In genomic region chr5:1594336-1595106, GRCh38 we compare ENCODE assay signal across 1 cellular context.
TF ChIP-seq lines count a peak whose summit lies in the region.

No MANE protein-coding gene starts in this region.

TF ChIP-seq in HepG2, 621 proteins besides CTCF, POLR2A, EP300 and RAD21 (continued from another document and continues in another):
- TF ChIP-seq, protein P1, sequence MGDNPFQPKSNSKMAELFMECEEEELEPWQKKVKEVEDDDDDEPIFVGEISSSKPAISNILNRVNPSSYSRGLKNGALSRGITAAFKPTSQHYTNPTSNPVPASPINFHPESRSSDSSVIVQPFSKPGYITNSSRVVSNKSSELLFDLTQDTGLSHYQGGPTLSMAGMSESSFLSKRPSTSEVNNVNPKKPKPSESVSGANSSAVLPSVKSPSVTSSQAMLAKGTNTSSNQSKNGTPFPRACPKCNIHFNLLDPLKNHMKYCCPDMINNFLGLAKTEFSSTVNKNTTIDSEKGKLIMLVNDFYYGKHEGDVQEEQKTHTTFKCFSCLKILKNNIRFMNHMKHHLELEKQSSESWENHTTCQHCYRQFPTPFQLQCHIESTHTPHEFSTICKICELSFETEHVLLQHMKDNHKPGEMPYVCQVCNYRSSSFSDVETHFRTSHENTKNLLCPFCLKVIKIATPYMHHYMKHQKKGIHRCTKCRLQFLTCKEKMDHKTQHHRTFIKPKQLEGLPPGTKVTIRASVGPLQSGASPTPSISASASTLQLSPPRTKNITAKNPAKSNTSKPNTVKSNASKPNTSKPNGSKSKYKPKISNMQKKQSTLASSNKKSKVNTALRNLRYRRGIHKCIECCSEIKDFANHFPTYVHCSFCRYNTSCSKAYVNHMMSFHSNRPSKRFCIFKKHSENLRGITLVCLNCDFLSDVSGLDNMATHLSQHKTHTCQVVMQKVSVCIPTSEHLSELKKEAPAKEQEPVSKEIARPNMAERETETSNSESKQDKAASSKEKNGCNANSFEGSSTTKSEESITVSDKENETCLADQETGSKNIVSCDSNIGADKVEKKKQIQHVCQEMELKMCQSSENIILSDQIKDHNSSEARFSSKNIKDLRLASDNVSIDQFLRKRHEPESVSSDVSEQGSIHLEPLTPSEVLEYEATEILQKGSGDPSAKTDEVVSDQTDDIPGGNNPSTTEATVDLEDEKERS (CRISPR knock-in tag; IDR thresholded peaks at IDR 0.05), result peak; percentile 39; the same call in 1 of the 2 replicates
- no peak for TF ChIP-seq NR2F6 (IDR thresholded peaks at IDR 0.05)
- peak; percentile 81 for TF ChIP-seq NR2F6 (CRISPR knock-in tag; IDR thresholded peaks at IDR 0.05)
- TF ChIP-seq BCL6 (CRISPR knock-in tag; IDR thresholded peaks at IDR 0.05), result peak; percentile 19; the same call in 1 of the 2 replicates
- TF ChIP-seq SOX6 (IDR thresholded peaks at IDR 0.05), result no peak
- peak; percentile 39; the same call in 1 of the 2 replicates for TF ChIP-seq SOX6 (CRISPR knock-in tag; IDR thresholded peaks at IDR 0.05)
- no peak for TF ChIP-seq FOSL1 (CRISPR knock-in tag; IDR thresholded peaks at IDR 0.05; ENCODE audit: borderline replicate concordance)
- TF ChIP-seq ZNF263 (CRISPR knock-in tag; IDR thresholded peaks at IDR 0.05), result no peak; the same call in 1 of the 2 replicates
- TF ChIP-seq ZNF253 (CRISPR knock-in tag; IDR thresholded peaks at IDR 0.05; ENCODE audit: borderline replicate concordance), result no peak
- TF ChIP-seq, protein P2, sequence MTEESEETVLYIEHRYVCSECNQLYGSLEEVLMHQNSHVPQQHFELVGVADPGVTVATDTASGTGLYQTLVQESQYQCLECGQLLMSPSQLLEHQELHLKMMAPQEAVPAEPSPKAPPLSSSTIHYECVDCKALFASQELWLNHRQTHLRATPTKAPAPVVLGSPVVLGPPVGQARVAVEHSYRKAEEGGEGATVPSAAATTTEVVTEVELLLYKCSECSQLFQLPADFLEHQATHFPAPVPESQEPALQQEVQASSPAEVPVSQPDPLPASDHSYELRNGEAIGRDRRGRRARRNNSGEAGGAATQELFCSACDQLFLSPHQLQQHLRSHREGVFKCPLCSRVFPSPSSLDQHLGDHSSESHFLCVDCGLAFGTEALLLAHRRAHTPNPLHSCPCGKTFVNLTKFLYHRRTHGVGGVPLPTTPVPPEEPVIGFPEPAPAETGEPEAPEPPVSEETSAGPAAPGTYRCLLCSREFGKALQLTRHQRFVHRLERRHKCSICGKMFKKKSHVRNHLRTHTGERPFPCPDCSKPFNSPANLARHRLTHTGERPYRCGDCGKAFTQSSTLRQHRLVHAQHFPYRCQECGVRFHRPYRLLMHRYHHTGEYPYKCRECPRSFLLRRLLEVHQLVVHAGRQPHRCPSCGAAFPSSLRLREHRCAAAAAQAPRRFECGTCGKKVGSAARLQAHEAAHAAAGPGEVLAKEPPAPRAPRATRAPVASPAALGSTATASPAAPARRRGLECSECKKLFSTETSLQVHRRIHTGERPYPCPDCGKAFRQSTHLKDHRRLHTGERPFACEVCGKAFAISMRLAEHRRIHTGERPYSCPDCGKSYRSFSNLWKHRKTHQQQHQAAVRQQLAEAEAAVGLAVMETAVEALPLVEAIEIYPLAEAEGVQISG (CRISPR knock-in tag; IDR thresholded peaks at IDR 0.05), result peak; percentile 85
- TF ChIP-seq NCOA5 (CRISPR knock-in tag; IDR thresholded peaks at IDR 0.05), result no peak
- TF ChIP-seq ZNF44 (CRISPR knock-in tag; IDR thresholded peaks at IDR 0.05), result no peak
- TF ChIP-seq MAFK (conservative IDR thresholded peaks at IDR 0.05 in 1 of 2, IDR thresholded peaks at IDR 0.05 in 1 of 2; ENCODE audit: low read length in 2 of 2), result no peak
- no peak for TF ChIP-seq TCF7L2 (IDR thresholded peaks at IDR 0.05; ENCODE audit: low read depth, low read length)
- peak; percentile 55; the same call in 1 of the 2 replicates for TF ChIP-seq DR1 (CRISPR knock-in tag; IDR thresholded peaks at IDR 0.05)
- no peak for TF ChIP-seq NFKBIZ (CRISPR knock-in tag; IDR thresholded peaks at IDR 0.05)
- TF ChIP-seq, protein P3, sequence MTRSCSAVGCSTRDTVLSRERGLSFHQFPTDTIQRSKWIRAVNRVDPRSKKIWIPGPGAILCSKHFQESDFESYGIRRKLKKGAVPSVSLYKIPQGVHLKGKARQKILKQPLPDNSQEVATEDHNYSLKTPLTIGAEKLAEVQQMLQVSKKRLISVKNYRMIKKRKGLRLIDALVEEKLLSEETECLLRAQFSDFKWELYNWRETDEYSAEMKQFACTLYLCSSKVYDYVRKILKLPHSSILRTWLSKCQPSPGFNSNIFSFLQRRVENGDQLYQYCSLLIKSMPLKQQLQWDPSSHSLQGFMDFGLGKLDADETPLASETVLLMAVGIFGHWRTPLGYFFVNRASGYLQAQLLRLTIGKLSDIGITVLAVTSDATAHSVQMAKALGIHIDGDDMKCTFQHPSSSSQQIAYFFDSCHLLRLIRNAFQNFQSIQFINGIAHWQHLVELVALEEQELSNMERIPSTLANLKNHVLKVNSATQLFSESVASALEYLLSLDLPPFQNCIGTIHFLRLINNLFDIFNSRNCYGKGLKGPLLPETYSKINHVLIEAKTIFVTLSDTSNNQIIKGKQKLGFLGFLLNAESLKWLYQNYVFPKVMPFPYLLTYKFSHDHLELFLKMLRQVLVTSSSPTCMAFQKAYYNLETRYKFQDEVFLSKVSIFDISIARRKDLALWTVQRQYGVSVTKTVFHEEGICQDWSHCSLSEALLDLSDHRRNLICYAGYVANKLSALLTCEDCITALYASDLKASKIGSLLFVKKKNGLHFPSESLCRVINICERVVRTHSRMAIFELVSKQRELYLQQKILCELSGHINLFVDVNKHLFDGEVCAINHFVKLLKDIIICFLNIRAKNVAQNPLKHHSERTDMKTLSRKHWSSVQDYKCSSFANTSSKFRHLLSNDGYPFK (CRISPR knock-in tag; IDR thresholded peaks at IDR 0.05; ENCODE audit: borderline replicate concordance), result peak; percentile 55; the same call in 1 of the 2 replicates
- TF ChIP-seq, protein P4, sequence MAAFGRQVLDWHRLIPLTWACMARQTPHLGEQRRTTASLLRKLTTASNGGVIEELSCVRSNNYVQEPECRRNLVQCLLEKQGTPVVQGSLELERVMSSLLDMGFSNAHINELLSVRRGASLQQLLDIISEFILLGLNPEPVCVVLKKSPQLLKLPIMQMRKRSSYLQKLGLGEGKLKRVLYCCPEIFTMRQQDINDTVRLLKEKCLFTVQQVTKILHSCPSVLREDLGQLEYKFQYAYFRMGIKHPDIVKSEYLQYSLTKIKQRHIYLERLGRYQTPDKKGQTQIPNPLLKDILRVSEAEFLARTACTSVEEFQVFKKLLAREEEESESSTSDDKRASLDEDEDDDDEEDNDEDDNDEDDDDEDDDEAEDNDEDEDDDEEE (CRISPR knock-in tag; IDR thresholded peaks at IDR 0.05), result no peak; the same call in 1 of the 2 replicates
- no peak for TF ChIP-seq CBX2 (IDR thresholded peaks at IDR 0.05; ENCODE audit: low read depth, low read length)
- TF ChIP-seq CBX2 (CRISPR knock-in tag; IDR thresholded peaks at IDR 0.05; ENCODE audit: low read depth), result no peak
- TF ChIP-seq, protein P5, sequence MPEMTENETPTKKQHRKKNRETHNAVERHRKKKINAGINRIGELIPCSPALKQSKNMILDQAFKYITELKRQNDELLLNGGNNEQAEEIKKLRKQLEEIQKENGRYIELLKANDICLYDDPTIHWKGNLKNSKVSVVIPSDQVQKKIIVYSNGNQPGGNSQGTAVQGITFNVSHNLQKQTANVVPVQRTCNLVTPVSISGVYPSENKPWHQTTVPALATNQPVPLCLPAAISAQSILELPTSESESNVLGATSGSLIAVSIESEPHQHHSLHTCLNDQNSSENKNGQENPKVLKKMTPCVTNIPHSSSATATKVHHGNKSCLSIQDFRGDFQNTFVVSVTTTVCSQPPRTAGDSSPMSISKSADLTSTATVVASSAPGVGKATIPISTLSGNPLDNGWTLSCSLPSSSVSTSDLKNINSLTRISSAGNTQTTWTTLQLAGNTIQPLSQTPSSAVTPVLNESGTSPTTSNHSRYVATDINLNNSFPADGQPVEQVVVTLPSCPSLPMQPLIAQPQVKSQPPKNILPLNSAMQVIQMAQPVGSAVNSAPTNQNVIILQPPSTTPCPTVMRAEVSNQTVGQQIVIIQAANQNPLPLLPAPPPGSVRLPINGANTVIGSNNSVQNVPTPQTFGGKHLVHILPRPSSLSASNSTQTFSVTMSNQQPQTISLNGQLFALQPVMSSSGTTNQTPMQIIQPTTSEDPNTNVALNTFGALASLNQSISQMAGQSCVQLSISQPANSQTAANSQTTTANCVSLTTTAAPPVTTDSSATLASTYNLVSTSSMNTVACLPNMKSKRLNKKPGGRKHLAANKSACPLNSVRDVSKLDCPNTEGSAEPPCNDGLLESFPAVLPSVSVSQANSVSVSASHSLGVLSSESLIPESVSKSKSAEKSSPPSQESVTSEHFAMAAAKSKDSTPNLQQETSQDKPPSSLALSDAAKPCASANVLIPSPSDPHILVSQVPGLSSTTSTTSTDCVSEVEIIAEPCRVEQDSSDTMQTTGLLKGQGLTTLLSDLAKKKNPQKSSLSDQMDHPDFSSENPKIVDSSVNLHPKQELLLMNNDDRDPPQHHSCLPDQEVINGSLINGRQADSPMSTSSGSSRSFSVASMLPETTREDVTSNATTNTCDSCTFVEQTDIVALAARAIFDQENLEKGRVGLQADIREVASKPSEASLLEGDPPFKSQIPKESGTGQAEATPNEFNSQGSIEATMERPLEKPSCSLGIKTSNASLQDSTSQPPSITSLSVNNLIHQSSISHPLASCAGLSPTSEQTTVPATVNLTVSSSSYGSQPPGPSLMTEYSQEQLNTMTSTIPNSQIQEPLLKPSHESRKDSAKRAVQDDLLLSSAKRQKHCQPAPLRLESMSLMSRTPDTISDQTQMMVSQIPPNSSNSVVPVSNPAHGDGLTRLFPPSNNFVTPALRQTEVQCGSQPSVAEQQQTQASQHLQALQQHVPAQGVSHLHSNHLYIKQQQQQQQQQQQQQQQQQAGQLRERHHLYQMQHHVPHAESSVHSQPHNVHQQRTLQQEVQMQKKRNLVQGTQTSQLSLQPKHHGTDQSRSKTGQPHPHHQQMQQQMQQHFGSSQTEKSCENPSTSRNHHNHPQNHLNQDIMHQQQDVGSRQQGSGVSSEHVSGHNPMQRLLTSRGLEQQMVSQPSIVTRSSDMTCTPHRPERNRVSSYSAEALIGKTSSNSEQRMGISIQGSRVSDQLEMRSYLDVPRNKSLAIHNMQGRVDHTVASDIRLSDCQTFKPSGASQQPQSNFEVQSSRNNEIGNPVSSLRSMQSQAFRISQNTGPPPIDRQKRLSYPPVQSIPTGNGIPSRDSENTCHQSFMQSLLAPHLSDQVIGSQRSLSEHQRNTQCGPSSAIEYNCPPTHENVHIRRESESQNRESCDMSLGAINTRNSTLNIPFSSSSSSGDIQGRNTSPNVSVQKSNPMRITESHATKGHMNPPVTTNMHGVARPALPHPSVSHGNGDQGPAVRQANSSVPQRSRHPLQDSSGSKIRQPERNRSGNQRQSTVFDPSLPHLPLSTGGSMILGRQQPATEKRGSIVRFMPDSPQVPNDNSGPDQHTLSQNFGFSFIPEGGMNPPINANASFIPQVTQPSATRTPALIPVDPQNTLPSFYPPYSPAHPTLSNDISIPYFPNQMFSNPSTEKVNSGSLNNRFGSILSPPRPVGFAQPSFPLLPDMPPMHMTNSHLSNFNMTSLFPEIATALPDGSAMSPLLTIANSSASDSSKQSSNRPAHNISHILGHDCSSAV (CRISPR knock-in tag; IDR thresholded peaks at IDR 0.05; ENCODE audit: borderline replicate concordance), result no peak
- no peak for TF ChIP-seq NCOR1 (IDR thresholded peaks at IDR 0.05; ENCODE audit: borderline replicate concordance, low read length)
- TF ChIP-seq PBX2 (CRISPR knock-in tag; IDR thresholded peaks at IDR 0.05), result no peak
- no peak for TF ChIP-seq MEIS1 (CRISPR knock-in tag; IDR thresholded peaks at IDR 0.05; ENCODE audit: borderline replicate concordance)
- TF ChIP-seq, protein P6, sequence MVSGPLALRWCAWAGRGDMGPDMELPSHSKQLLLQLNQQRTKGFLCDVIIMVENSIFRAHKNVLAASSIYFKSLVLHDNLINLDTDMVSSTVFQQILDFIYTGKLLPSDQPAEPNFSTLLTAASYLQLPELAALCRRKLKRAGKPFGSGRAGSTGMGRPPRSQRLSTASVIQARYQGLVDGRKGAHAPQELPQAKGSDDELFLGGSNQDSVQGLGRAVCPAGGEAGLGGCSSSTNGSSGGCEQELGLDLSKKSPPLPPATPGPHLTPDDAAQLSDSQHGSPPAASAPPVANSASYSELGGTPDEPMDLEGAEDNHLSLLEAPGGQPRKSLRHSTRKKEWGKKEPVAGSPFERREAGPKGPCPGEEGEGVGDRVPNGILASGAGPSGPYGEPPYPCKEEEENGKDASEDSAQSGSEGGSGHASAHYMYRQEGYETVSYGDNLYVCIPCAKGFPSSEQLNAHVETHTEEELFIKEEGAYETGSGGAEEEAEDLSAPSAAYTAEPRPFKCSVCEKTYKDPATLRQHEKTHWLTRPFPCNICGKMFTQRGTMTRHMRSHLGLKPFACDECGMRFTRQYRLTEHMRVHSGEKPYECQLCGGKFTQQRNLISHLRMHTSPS (CRISPR knock-in tag; IDR thresholded peaks at IDR 0.05; ENCODE audit: low read depth), result no peak
- TF ChIP-seq CHCHD3 (CRISPR knock-in tag; IDR thresholded peaks at IDR 0.05), result no peak
- 0 out of 2 replicates have a peak, but pooled peaks have one; percentile 34 for TF ChIP-seq ZFP36L1 (CRISPR knock-in tag; IDR thresholded peaks at IDR 0.05)
- no peak for TF ChIP-seq ZNF33B (CRISPR knock-in tag; IDR thresholded peaks at IDR 0.05)
- peak; percentile 75; the same call in 1 of the 2 replicates for TF ChIP-seq MAX (IDR thresholded peaks at IDR 0.05)
- 0 out of 2 replicates have a peak, but pooled peaks have one; percentile 30 for TF ChIP-seq ZNF296 (CRISPR knock-in tag; conservative IDR thresholded peaks at IDR 0.05)
- TF ChIP-seq ZNF33A (CRISPR knock-in tag; IDR thresholded peaks at IDR 0.05; ENCODE audit: borderline replicate concordance), result no peak
- TF ChIP-seq RAD51 (IDR thresholded peaks at IDR 0.05; ENCODE audit: borderline replicate concordance), result no peak
- no peak for TF ChIP-seq BHLHE40 (IDR thresholded peaks at IDR 0.05; ENCODE audit: low read length)
- TF ChIP-seq SP1 (IDR thresholded peaks at IDR 0.05), result no peak
- peak; percentile 63; the same call in 1 of the 2 replicates for TF ChIP-seq SP1 (CRISPR knock-in tag; IDR thresholded peaks at IDR 0.05)
- no peak for TF ChIP-seq ZNF101 (CRISPR knock-in tag; IDR thresholded peaks at IDR 0.05; ENCODE audit: borderline replicate concordance, low read depth)
- peak; percentile 57; the same call in 1 of the 2 replicates for TF ChIP-seq ZNF776 (CRISPR knock-in tag; IDR thresholded peaks at IDR 0.05)
- no peak; the same call in 1 of the 2 replicates for TF ChIP-seq ARNT2 (CRISPR knock-in tag; IDR thresholded peaks at IDR 0.05; ENCODE audit: low read depth)
